Comparison of ENCODE assay signal across 9 cellular contexts in the genomic region with DNA sequence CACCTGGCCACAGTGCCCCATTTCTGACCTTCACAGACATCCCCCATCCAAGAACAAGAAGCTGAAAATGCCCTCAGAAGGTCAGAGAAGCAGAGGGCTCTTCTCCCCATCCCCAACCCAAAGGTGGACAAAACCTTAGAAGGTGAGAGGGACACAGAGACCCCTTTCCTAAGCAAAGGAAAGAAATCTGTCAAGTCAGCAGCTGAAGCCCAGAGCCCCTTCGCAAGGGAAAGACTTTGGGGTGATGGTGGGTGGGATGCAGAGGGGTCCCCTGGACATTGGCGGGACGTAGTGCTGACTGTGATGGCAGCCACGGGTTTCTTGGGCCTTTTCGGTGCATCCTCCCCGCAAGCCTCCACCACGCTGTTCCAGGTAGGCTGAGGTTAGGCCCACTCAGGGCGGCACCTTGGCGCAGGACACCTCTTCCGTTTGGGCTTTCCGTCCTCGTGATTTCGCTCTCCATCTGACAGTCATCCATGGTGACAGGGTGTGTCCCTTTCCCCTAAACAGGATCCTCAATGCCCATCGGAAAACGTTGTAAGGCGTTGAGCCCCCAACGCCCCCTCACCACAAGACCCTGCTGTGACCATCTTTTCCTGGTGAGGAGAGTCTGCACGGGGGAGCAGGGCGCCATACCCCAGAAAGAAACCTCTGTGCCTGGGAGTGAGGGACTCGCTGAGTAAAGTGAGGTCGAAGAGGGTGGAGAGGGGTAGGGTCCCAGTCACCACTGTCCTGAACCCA.
DNase-seq lines count a peak whose midpoint lies in the region; ATAC-seq and TF ChIP-seq lines count a peak whose summit lies in the region.
"Had no signal": no experiment of that assay in that cellular context is flagged by ENCODE, and none has a peak within 500 bp of the region (broad histone marks: within the 10 kb centered on the region; RNA-seq: fewer than 3 reads in every experiment).

No MANE protein-coding gene starts in this region.

- H4K20me1 ChIP-seq in MM.1S (ENCODE audit: insufficient read depth, low read length): no peaks in the 10 kb centered on the region

- H3K4me2 ChIP-seq in MM.1S (ENCODE audit: low read depth, low read length) (peak overlapping the region; percentile 92), parathyroid adenoma (ENCODE audit: low read length) (peak overlapping the region; percentile 83)

- ATAC-seq in GM19035 (IDR thresholded peaks at IDR 0.05; ENCODE audit: unreplicated experiment): no peak

- TF ChIP-seq CTCF in GM06990 (IDR thresholded peaks at IDR 0.05; ENCODE audit: insufficient read depth, low read length, poor library complexity, severe bottlenecking) (no peak), MM.1S (IDR thresholded peaks at IDR 0.05; ENCODE audit: low read length) (no peak), epithelial cell of esophagus (IDR thresholded peaks at IDR 0.05; ENCODE audit: insufficient read depth, low read depth, low read length, missing control alignments) (no peak), parathyroid adenoma (IDR thresholded peaks at IDR 0.05) (no peak)

- no peaks in the 10 kb centered on the region for H3K36me3 ChIP-seq in GM06990 (ENCODE audit: control insufficient read depth, insufficient read depth, low read length)
- H3K36me3 ChIP-seq in MM.1S (replicated peaks; ENCODE audit: insufficient read depth, low read length): no peaks in the 10 kb centered on the region
- no peaks in the 10 kb centered on the region for H3K36me3 ChIP-seq in parathyroid adenoma (ENCODE audit: control insufficient read depth, insufficient read depth, low read length)

- H2AFZ ChIP-seq in MM.1S (ENCODE audit: low read length) (peak overlapping the region; percentile 55; the same call in 1 of the 2 replicates), parathyroid adenoma (peak overlapping the region; percentile 93)

- H3K9ac ChIP-seq in MM.1S (ENCODE audit: low read length) (peak overlapping the region; percentile 31; the same call in 1 of the 2 replicates), parathyroid adenoma (no peak overlapping the region)

- no peaks in the 10 kb centered on the region for H3F3A ChIP-seq in MM.1S (ENCODE audit: insufficient read depth, low read length)

- H3K79me2 ChIP-seq in MM.1S (ENCODE audit: low read length): no peaks in the 10 kb centered on the region
- no peaks in the 10 kb centered on the region for H3K79me2 ChIP-seq in parathyroid adenoma

- H3K9me2 ChIP-seq in MM.1S (replicated peaks; ENCODE audit: insufficient read depth, low read length): no peaks in the 10 kb centered on the region

- no peak for DNase-seq in GM06990 (ENCODE audit: extremely low read depth, insufficient read length)
- no peak for DNase-seq in MM.1S
- no peak for DNase-seq in epithelial cell of esophagus (ENCODE audit: low read depth)
- DNase-seq in NCI-H146 (lab: John Stamatoyannopoulos, UW): no peak
- no peak for DNase-seq in AG20443 (ENCODE audit: low spot score)
- DNase-seq in T-helper 9 cell: no peak

- H3K4me1 ChIP-seq in MM.1S (ENCODE audit: low read length): peaks cover 11% of the 10 kb centered on the region
- peaks cover 8% of the 10 kb centered on the region for H3K4me1 ChIP-seq in parathyroid adenoma

- no peaks in the 10 kb centered on the region for H3K27me3 ChIP-seq in GM06990 (replicated peaks; ENCODE audit: control insufficient read depth, insufficient read depth, low read length)
- 0 out of 2 replicates have a peak, but pooled peaks cover 4% of the 10 kb centered on the region for H3K27me3 ChIP-seq in MM.1S (replicated peaks; ENCODE audit: insufficient read depth, low read length)
- no peaks in the 10 kb centered on the region for H3K27me3 ChIP-seq in parathyroid adenoma (ENCODE audit: control insufficient read depth, insufficient read depth, low read length)

- H3K27ac ChIP-seq in MM.1S (ENCODE audit: low read length) (no peak overlapping the region), parathyroid adenoma (peak overlapping the region; percentile 39)
- H3K27ac ChIP-seq: epithelial cell of prostate had no signal

- no peaks in the 10 kb centered on the region for H3K9me3 ChIP-seq in MM.1S (replicated peaks; ENCODE audit: insufficient read depth, low read length)
- H3K9me3 ChIP-seq in parathyroid adenoma (ENCODE audit: control insufficient read depth, low read length): no peaks in the 10 kb centered on the region

- H3K4me3 ChIP-seq in GM06990 (replicated peaks; ENCODE audit: low read depth, low read length) (peak overlapping the region; percentile 54), MM.1S (ENCODE audit: low read length) (peak overlapping the region; percentile 53), epithelial cell of esophagus (ENCODE audit: low read length) (peak overlapping the region; percentile 43), parathyroid adenoma (ENCODE audit: low read depth, low read length) (peak overlapping the region; percentile 49)
